In the genomic region with DNA sequence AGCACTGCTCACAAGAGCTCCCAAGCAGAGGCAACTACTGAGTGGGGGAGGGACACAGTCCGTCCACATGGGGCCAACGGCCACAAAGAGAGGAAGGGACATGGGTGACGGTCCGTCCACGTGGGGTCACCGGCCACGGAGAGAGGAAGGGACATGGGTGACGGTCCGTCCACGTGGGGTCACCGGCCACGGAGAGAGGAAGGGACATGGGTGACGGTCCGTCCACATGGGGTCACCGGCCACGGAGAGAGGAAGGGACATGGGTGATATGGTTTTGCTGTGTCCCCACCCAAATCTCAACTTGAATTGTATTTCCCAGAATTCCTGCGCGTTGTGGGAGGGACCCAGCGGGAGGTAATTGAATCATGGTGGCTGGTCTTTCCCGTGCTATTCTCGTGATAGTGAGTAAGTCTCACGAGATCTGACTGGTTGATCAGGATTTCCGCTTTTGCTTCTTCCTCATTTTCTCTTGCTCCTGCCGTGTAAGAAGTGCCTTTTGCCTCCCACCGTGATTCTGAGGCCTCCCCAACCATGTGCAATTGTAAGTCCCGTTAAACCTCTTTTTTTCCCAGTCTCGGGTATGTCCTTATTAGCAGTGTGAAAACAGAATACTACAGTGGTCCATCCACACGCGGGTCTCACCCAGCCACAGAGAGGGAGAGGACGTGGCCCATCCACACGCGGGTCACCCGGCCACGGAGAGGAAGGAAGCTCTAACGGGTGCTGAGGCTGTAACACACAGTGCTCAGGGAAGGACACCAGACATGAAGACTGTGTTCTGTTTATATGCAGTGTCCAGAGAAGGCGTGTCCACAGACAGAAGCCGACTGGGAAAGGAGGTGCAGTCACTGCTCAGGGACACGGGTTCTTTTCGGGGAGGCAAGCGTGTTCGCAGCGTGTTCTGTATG, we compare ENCODE assay signal across 7 cellular contexts. TPM values are rescaled to one million over a fixed set of nuclear protein-coding genes. Genes with fewer than 3 reads are reported as not detected.
DNase-seq lines count a peak whose midpoint lies in the region; ATAC-seq and TF ChIP-seq lines count a peak whose summit lies in the region.

No MANE protein-coding gene starts in this region.

- H3K36me3 ChIP-seq in colonic mucosa, result no peaks in the 10 kb centered on the region

- peak; percentile 47 for DNase-seq in RPMI8226
- no peak for DNase-seq in colonic mucosa
- peak; percentile 14 for DNase-seq in stimulated activated CD4-positive, alpha-beta T cell treated with anti-CD3 and anti-CD28 coated beads, Interleukin-4, amount 100 ng/mL, for 1 hour
- DNase-seq in NCI-H2107 (lab: John Stamatoyannopoulos, UW), result no peak
- no peak for DNase-seq in D341Med (ENCODE audit: low spot score)

- no peak overlapping the region for H3K27ac ChIP-seq in colonic mucosa

- TF ChIP-seq CTCF in colonic mucosa (IDR thresholded peaks at IDR 0.05), result no peak

- H3K9ac ChIP-seq in colonic mucosa (ENCODE audit: low read depth in 2 of 2, low read length in 2 of 2), result peak overlapping the region in 1 of 2 donors; percentile 4

- H3K27me3 ChIP-seq in colonic mucosa, result no peaks in the 10 kb centered on the region

- intact Hi-C loops in colonic mucosa (cut with DNase I), result loop anchor here (1.0 to 5.0 kb wide), 3 partner anchors 92 to 417 kb away; a partner anchor contains a TSS

- no peak for ATAC-seq in HG03521 (IDR thresholded peaks at IDR 0.05; ENCODE audit: unreplicated experiment)

- no peaks in the 10 kb centered on the region for H3K4me1 ChIP-seq in colonic mucosa

- H3K4me3 ChIP-seq in colonic mucosa, result peak overlapping the region; percentile 7

- TF ChIP-seq POLR2A in GM19193 (IDR thresholded peaks at IDR 0.05; ENCODE audit: extremely low read depth, insufficient read depth, insufficient read length), result peak; percentile 53

- H3K9me3 ChIP-seq in colonic mucosa, result no peaks in the 10 kb centered on the region

RNA-seq across cellular contexts. Expression of a gene that starts 48.5 kb away (rescaled TPM):
- total RNA-seq in colonic mucosa, result 100 to 1,000 TPM; 118 to 121 TPM

RNA-seq across cellular contexts. Expression of a gene that starts 56.4 kb away (rescaled TPM):
- 1 to 10 TPM; 3.0 to 4.2 TPM for total RNA-seq in colonic mucosa

Comparison
In these comparisons a context has a peak if more than half of its experiments do, and no peak if none do; other contexts are left out.
1. DNase-seq: peak in RPMI8226 (single experiment) and stimulated activated CD4-positive, alpha-beta T cell treated with anti-CD3 and anti-CD28 coated beads, Interleukin-4, amount 100 ng/mL, for 1 hour (single experiment); none in colonic mucosa (single experiment), NCI-H2107 (single experiment) and D341Med (single experiment).